Comparison of ENCODE assay signal across 18 cellular contexts in genomic region chr3:53288214-53288613, GRCh38.
"Had no signal": no experiment of that assay in that cellular context is flagged by ENCODE, and none has a peak within 500 bp of the region (broad histone marks: within the 10 kb centered on the region; RNA-seq: fewer than 3 reads in every experiment).

No MANE protein-coding gene starts in this region.

- H3K27ac ChIP-seq: prostate gland, uterus had no signal

- H3K27ac Mint-ChIP-seq: dendritic cell treated with granulocyte-macrophage colony-stimulating factor and Interleukin-4, amounts not matched to agents 40 ng/mL and 50 ng/mL, for 4 days had no signal

- H3K27me3 ChIP-seq: stomach, thyroid gland, uterus had no signal

- H3K4me1 ChIP-seq: prostate gland, uterus had no signal

- H3K9me3 Mint-ChIP-seq: activated T-cell treated with anti-CD3 and anti-CD28 coated beads, Interleukin-2, amount 50 U/mL, for 72 hours; central memory CD8-positive, alpha-beta T cell; dendritic cell treated with granulocyte-macrophage colony-stimulating factor and Interleukin-4, amounts not matched to agents 40 ng/mL and 50 ng/mL, for 4 days; immature natural killer cell; natural killer cell had no signal

- H3K27me3 Mint-ChIP-seq: central memory CD8-positive, alpha-beta T cell; dendritic cell treated with granulocyte-macrophage colony-stimulating factor and Interleukin-4, amounts not matched to agents 40 ng/mL and 50 ng/mL, for 4 days had no signal

- H3K4me3 Mint-ChIP-seq: central memory CD8-positive, alpha-beta T cell; dendritic cell treated with granulocyte-macrophage colony-stimulating factor and Interleukin-4, amounts not matched to agents 40 ng/mL and 50 ng/mL, for 4 days; immature natural killer cell; natural killer cell had no signal

- H3K9me3 ChIP-seq: mucosa of descending colon, prostate gland, stomach, thyroid gland, uterus had no signal

- DNase-seq: activated CD4-positive, alpha-beta T cell treated with anti-CD3 and anti-CD28 coated beads for 1 hour; activated CD4-positive, alpha-beta T cell treated with anti-CD3 and anti-CD28 coated beads, Interleukin-2, amount 50 U/mL, for 48 hours; activated T-cell treated with anti-CD3 and anti-CD28 coated beads, Interleukin-2, amount 50 U/mL, for 72 hours; erythroblast; immature natural killer cell; left cardiac atrium; mucosa of descending colon; natural killer cell; occipital lobe; stimulated activated CD4-positive, alpha-beta T cell treated with anti-CD3 and anti-CD28 coated beads, Interleukin-4, amount 100 ng/mL, for 24 hours; stomach; thyroid gland; uterus had no signal

- H3K4me1 Mint-ChIP-seq: central memory CD8-positive, alpha-beta T cell; immature natural killer cell; natural killer cell had no signal

- H3K4me3 ChIP-seq: lung, mucosa of descending colon, prostate gland, stomach, thyroid gland, uterus had no signal

- H3K36me3 ChIP-seq: uterus had no signal

- ATAC-seq: left cardiac atrium, mucosa of descending colon, natural killer cell, sciatic nerve had no signal
